In the genomic region with DNA sequence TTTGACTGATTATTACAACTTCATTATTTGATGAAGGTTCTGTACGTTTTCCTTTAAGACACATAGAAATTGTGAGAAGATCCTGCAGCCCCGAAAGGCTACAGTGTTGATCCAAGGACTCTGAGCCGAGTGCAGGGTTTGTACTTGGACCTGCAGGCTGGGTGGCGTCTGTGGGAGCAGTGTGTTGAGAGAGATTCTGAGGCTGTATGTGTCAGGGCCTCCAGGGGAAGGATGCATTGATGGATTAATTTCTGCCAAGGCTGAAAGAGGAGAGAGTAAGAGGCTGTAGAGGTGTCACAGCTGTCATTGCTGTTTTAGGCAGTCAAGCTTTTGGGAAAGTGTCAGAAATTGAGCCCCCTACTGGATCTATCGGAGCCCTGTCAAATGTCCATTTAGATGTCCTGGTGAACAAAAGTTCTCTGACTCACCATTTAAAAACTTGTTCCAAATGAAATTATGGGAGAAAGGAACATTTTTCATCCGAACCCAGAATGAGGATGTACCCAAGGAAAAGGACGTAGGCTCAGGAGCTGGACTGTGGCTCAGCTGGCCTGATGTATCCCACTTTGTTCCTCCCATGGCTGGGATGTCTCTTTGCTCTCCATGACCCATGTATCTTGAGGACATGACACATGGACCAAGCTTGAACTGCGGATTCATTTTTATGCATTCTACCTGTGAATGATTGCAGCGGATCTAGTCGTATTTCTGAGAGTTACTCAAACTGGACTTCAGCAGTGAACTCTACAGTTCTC, we compare ENCODE assay signal across 10 cellular contexts.
A peak's percentile ranks its signal among the peaks of the same experiment; 100 is the strongest.
DNase-seq lines count a peak whose midpoint lies in the region; ATAC-seq and TF ChIP-seq lines count a peak whose summit lies in the region.
"Had no signal": no experiment of that assay in that cellular context is flagged by ENCODE, and none has a peak within 500 bp of the region (broad histone marks: within the 10 kb centered on the region; RNA-seq: fewer than 3 reads in every experiment).

No MANE protein-coding gene starts in this region.

- TF ChIP-seq RAD21 in SK-N-SH (IDR thresholded peaks at IDR 0.05; ENCODE audit: low read length): peak; percentile 44

- H2AFZ ChIP-seq in SK-N-SH (ENCODE audit: low read depth): no peak overlapping the region

- peaks cover 38% of the 10 kb centered on the region; the same call in 1 of the 2 replicates for H3K79me2 ChIP-seq in SK-N-SH (ENCODE audit: insufficient read depth)

- WGBS in SK-N-SH (ENCODE audit: low lambda C conversion rate): 87% methylated on average over 10 of the region's 10 CpGs
- 85 to 87% (median 86%) methylated on average over 10 of the region's 10 CpGs for WGBS in heart left ventricle, 4 donors

- CTCF ChIA-PET in HEK293T (lab: Yijun Ruan, JAX) (interaction anchor here (0.6 to 1.2 kb wide), 3 partner anchors 60 to 365 kb away, joined by 3 read pairs; no protein-coding TSS in a partner anchor), SK-N-SH (lab: Yijun Ruan, JAX) (interaction anchor here (0.7 to 1.2 kb wide), 6 partner anchors 9 to 233 kb away, joined by 3 to 4 read pairs (median 3); no protein-coding TSS in a partner anchor)

- no peak for TF ChIP-seq POLR2A in heart left ventricle (IDR thresholded peaks at IDR 0.05)

- TF ChIP-seq CTCF in SK-N-SH (IDR thresholded peaks at IDR 0.05) (peak; percentile 49), heart left ventricle (IDR thresholded peaks at IDR 0.05) (peak in 9 of 12 donors; percentile 7 to 48 (median 21)), omental fat pad (IDR thresholded peaks at IDR 0.05) (no peak)

- H3K27me3 ChIP-seq in SK-N-SH (ENCODE audit: insufficient read depth): no peaks in the 10 kb centered on the region
- no peaks in the 10 kb centered on the region for H3K27me3 ChIP-seq in heart left ventricle
- H3K27me3 ChIP-seq in subcutaneous abdominal adipose tissue (ENCODE audit: control insufficient read depth in 5 of 5, insufficient read depth in 4 of 5, low read length in 5 of 5): no peaks in the 10 kb centered on the region
- H3K27me3 ChIP-seq: esophagus muscularis mucosa had no signal

- TF ChIP-seq EP300 in SK-N-SH (IDR thresholded peaks at IDR 0.05; ENCODE audit: borderline replicate concordance in 1 of 2, low read depth in 1 of 2, low read length in 1 of 2): no peak

- H3F3A ChIP-seq in SK-N-SH (replicated peaks; ENCODE audit: insufficient read depth): peaks cover 9% of the 10 kb centered on the region

- no peaks in the 10 kb centered on the region for H3K9me2 ChIP-seq in SK-N-SH

- no peak overlapping the region for H3K4me3 ChIP-seq in SK-N-SH (ENCODE audit: low read depth in 2 of 2, low read length in 1 of 2)
- no peak overlapping the region for H3K4me3 ChIP-seq in heart left ventricle
- no peak overlapping the region for H3K4me3 ChIP-seq in subcutaneous abdominal adipose tissue (ENCODE audit: low read depth in 1 of 5, low read length in 5 of 5)
- H3K4me3 ChIP-seq: esophagus muscularis mucosa had no signal

- H3K36me3 ChIP-seq in SK-N-SH (replicated peaks in 1 of 2; ENCODE audit: control insufficient read depth in 1 of 2, insufficient read depth in 2 of 2, low read length in 1 of 2) (no peaks in the 10 kb centered on the region), heart left ventricle (no peaks in the 10 kb centered on the region), subcutaneous abdominal adipose tissue (ENCODE audit: control insufficient read depth in 5 of 5, insufficient read depth in 5 of 5, low read length in 5 of 5) (peaks cover 0 to 5% (median 0%) of the 10 kb centered on the region in 5 donors)
- H3K36me3 ChIP-seq: esophagus muscularis mucosa had no signal

- POLR2A ChIA-PET in HEK293T (lab: Yijun Ruan, JAX) (no interaction called here), SK-N-SH (lab: Yijun Ruan, JAX) (no interaction called here)

- ATAC-seq in heart left ventricle (peak in 2 of 4 donors; percentile 30 to 39), GM19328 (IDR thresholded peaks at IDR 0.05; ENCODE audit: unreplicated experiment) (no peak), GM21528 (IDR thresholded peaks at IDR 0.05; ENCODE audit: low FRiP score, unreplicated experiment) (no peak), omental fat pad (ENCODE audit: low FRiP score) (no peak)

- peak overlapping the region; percentile 45 to 60; a peak in 3 of 4 replicates for H3K27ac ChIP-seq in SK-N-SH (ENCODE audit: low read depth in 2 of 2, low read length in 1 of 2)
- peak overlapping the region in 2 of 12 donors; percentile 40 to 54 for H3K27ac ChIP-seq in heart left ventricle
- H3K27ac ChIP-seq in subcutaneous abdominal adipose tissue (ENCODE audit: low read depth, low read length): peak overlapping the region; percentile 90

- peaks cover 15 to 30% of the 10 kb centered on the region in 2 experiments for H3K4me1 ChIP-seq in SK-N-SH (ENCODE audit: control insufficient read depth in 1 of 2, insufficient read depth in 2 of 2, low read depth in 1 of 2, low read length in 1 of 2)
- peaks cover 2 to 78% (median 37%) of the 10 kb centered on the region in 12 donors for H3K4me1 ChIP-seq in heart left ventricle
- H3K4me1 ChIP-seq in subcutaneous abdominal adipose tissue (ENCODE audit: control insufficient read depth in 5 of 5, insufficient read depth in 5 of 5, low read length in 5 of 5): peaks cover 11 to 77% (median 63%) of the 10 kb centered on the region in 5 donors

- no peak for DNase-seq in HEK293T (ENCODE audit: extremely low spot score)
- DNase-seq in SK-N-SH: no peak
- DNase-seq in heart left ventricle: no peak
- DNase-seq in omental fat pad (ENCODE audit: low spot score): no peak
- DNase-seq: activated naive CD4-positive, alpha-beta T cell treated with anti-CD3 and anti-CD28 coated beads for 36 hours; T1000 had no signal

- H3K9me3 ChIP-seq in SK-N-SH (no peaks in the 10 kb centered on the region), heart left ventricle (no peaks in the 10 kb centered on the region), subcutaneous abdominal adipose tissue (ENCODE audit: control insufficient read depth in 5 of 5, low read length in 5 of 5) (no peaks in the 10 kb centered on the region)
- H3K9me3 ChIP-seq: esophagus muscularis mucosa had no signal

- intact Hi-C loops in heart left ventricle (cut with DNase I): loop anchor here in 3 of 10 donors (10.0 kb wide), 1 partner anchor 97 kb away; a partner anchor contains a TSS

- no peak overlapping the region for H3K4me2 ChIP-seq in SK-N-SH

- H4K20me1 ChIP-seq in SK-N-SH (ENCODE audit: insufficient read depth): no peaks in the 10 kb centered on the region

- no peak overlapping the region for H3K9ac ChIP-seq in SK-N-SH
- peak overlapping the region in 2 of 5 donors; percentile 9 to 15 for H3K9ac ChIP-seq in subcutaneous abdominal adipose tissue (ENCODE audit: low read length in 5 of 5)

TF ChIP-seq in HEK293T, 16 proteins besides CTCF, POLR2A, EP300 and RAD21:
- TF ChIP-seq, protein P1, sequence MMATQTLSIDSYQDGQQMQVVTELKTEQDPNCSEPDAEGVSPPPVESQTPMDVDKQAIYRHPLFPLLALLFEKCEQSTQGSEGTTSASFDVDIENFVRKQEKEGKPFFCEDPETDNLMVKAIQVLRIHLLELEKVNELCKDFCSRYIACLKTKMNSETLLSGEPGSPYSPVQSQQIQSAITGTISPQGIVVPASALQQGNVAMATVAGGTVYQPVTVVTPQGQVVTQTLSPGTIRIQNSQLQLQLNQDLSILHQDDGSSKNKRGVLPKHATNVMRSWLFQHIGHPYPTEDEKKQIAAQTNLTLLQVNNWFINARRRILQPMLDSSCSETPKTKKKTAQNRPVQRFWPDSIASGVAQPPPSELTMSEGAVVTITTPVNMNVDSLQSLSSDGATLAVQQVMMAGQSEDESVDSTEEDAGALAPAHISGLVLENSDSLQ (IDR thresholded peaks at IDR 0.05): peak; percentile 14; the same call in 1 of the 2 replicates
- no peak for TF ChIP-seq CTBP1 (IDR thresholded peaks at IDR 0.05; ENCODE audit: borderline replicate concordance)
- TF ChIP-seq ZNF384 (IDR thresholded peaks at IDR 0.05): no peak
- no peak for TF ChIP-seq NFRKB (IDR thresholded peaks at IDR 0.05)
- no peak for TF ChIP-seq LEF1 (IDR thresholded peaks at IDR 0.05; ENCODE audit: borderline replicate concordance)

TF ChIP-seq in SK-N-SH, 30 proteins besides CTCF, POLR2A, EP300 and RAD21:
- TF ChIP-seq SMC3 (IDR thresholded peaks at IDR 0.05; ENCODE audit: low read depth, low read length) (peak; percentile 22), JUND (IDR thresholded peaks at IDR 0.05) (no peak)
- TF ChIP-seq, protein P2, sequence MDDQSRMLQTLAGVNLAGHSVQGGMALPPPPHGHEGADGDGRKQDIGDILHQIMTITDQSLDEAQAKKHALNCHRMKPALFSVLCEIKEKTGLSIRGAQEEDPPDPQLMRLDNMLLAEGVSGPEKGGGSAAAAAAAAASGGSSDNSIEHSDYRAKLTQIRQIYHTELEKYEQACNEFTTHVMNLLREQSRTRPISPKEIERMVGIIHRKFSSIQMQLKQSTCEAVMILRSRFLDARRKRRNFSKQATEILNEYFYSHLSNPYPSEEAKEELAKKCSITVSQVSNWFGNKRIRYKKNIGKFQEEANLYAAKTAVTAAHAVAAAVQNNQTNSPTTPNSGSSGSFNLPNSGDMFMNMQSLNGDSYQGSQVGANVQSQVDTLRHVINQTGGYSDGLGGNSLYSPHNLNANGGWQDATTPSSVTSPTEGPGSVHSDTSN (IDR thresholded peaks at IDR 0.05): 0 out of 2 replicates have a peak, but pooled peaks have one; percentile 5

Comparison
In these comparisons a context has a peak if more than half of its experiments do, and no peak if none do; other contexts are left out.
1. CTCF ChIP-seq: peak in SK-N-SH (single experiment) and heart left ventricle (9 of 12); none in omental fat pad (0 of 3).